ENCODE assay signal across 11 cellular contexts in the genomic region with DNA sequence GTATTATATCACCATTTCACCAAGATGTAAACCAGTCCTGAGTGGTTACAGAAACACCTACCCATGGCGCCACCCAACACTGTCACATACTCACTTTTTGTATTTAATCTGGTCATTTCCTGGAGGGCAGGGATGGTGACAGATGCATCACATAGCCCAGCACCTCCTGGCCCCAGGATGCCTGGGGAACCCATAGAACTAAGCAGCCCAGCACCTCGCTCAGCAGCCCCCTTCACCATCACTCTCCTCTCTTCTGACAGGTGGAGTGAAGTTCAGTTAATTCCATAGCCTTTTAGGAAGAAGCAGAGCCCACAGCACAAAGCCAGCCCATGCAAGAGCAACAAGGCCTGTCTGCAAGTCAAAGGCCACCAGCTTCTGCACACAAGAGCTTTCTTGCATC. TPM values are rescaled to one million over a fixed set of nuclear protein-coding genes. Genes with fewer than 3 reads are reported as not detected.
"Had no signal": no experiment of that assay in that cellular context is flagged by ENCODE, and none has a peak within 500 bp of the region (broad histone marks: within the 10 kb centered on the region; RNA-seq: fewer than 3 reads in every experiment).

No MANE protein-coding gene starts in this region.

- H3K9me3 ChIP-seq: HAP-1 had no signal

- H3K4me3 Mint-ChIP-seq: GM23338, H9, HFFc6 had no signal

- H2AFZ ChIP-seq: GM23248, GM23338 had no signal

- DNase-seq: GM23248, GOT3, H7, H9, HCEC 1CT, HFFc6 had no signal

- H3K27ac Mint-ChIP-seq: GM23338, H9, HFFc6 had no signal

- ATAC-seq: GM23338, HCT116 had no signal

- H3K4me3 ChIP-seq: GM23248, GM23338, HAP-1 had no signal

- H3K9ac ChIP-seq: GM23248 had no signal

- FAIRE-seq: H1, H54 had no signal

- H3K4me2 ChIP-seq: GM23338 had no signal

- H3K36me3 ChIP-seq: HAP-1 had no signal

- H3K4me1 Mint-ChIP-seq: GM23338, H9 had no signal

- H3K27ac ChIP-seq: GM23248 had no signal

- H3K4me1 ChIP-seq: HAP-1 had no signal

RNA-seq across cellular contexts. Expression of gene MYLK3, which starts 27.5 kb away (rescaled TPM):
- total RNA-seq: GM23248 had no signal
- polyA plus RNA-seq: GM23248 had no signal
